In genomic region chr13:110073982-110074381, GRCh38 we compare ENCODE assay signal across 15 cellular contexts.
A peak's percentile ranks its signal among the peaks of the same experiment; 100 is the strongest.
DNase-seq lines count a peak whose midpoint lies in the region; ATAC-seq and TF ChIP-seq lines count a peak whose summit lies in the region.
"Had no signal": no experiment of that assay in that cellular context is flagged by ENCODE, and none has a peak within 500 bp of the region (broad histone marks: within the 10 kb centered on the region; RNA-seq: fewer than 3 reads in every experiment).

No MANE protein-coding gene starts in this region.

- no peaks in the 10 kb centered on the region; the same call in 1 of the 2 replicates for H3K9me3 Mint-ChIP-seq in HFFc6

- DNase-seq in HFFc6 = no peak
- peak; percentile 49 for DNase-seq in SK-MEL-5 (ENCODE audit: low read depth, low spot score)
- DNase-seq in fibroblast of villous mesenchyme (ENCODE audit: low read depth) = no peak
- DNase-seq in cerebellum (ENCODE audit: low spot score) = no peak
- DNase-seq in ecto neural progenitor cell (ENCODE audit: low spot score) = no peak
- no peak for DNase-seq in inferior parietal cortex (ENCODE audit: extremely low spot score)
- DNase-seq: DMS153, HCEC 1CT, NCI-H1092, NCI-H187, NCI-H446, NCI-H774, SHP77 treated with DMSO at 0.1 percent for 48 hours had no signal

- H3K36me3 Mint-ChIP-seq in HFFc6 (ENCODE audit: low read depth) = peaks cover 10% of the 10 kb centered on the region; the same call in 1 of the 2 replicates

- H3K27me3 Mint-ChIP-seq in HFFc6 (ENCODE audit: insufficient read depth) = peaks cover 11% of the 10 kb centered on the region

- H3K4me3 Mint-ChIP-seq in HFFc6 = no peak overlapping the region

- H3K4me1 Mint-ChIP-seq in HFFc6 (ENCODE audit: low read depth) = peaks cover 11% of the 10 kb centered on the region

- TF ChIP-seq CTCF in HFFc6 (IDR thresholded peaks at IDR 0.05) = 0 out of 2 replicates have a peak, but pooled peaks have one; percentile 17
- peak; percentile 8 for TF ChIP-seq CTCF in fibroblast of villous mesenchyme (IDR thresholded peaks at IDR 0.05; ENCODE audit: insufficient read depth, low read depth, low read length)

- no peak overlapping the region for H3K4me3 ChIP-seq in fibroblast of villous mesenchyme (ENCODE audit: low read depth, low read length)
- H3K4me3 ChIP-seq: BLaER1 had no signal

- no peak for ATAC-seq in HG02970 (IDR thresholded peaks at IDR 0.05; ENCODE audit: low FRiP score, unreplicated experiment)

- H3K27ac Mint-ChIP-seq in HFFc6 = no peak overlapping the region

- in situ Hi-C loops in SK-MEL-5 (cut with HindIII; ENCODE audit: low pct_unique_long_range_greater_than_20kb, low sequenced_read_pairs) = no loop called here
